1 cellular context compared by ENCODE assay signal in genomic region chr12:45273717-45274271, GRCh38.
TF ChIP-seq lines count a peak whose summit lies in the region.

No MANE protein-coding gene starts in this region.

TF ChIP-seq in A549, 52 proteins besides CTCF, POLR2A, EP300 and RAD21 (continued from another document):
- TF ChIP-seq PBX3 (IDR thresholded peaks at IDR 0.05): no peak
- no peak; a peak in 1 of 5 replicates for TF ChIP-seq JUN (IDR thresholded peaks at IDR 0.05)
- TF ChIP-seq TP53 (CRISPR knock-in tag; IDR thresholded peaks at IDR 0.05): no peak
- TF ChIP-seq HDAC2 (IDR thresholded peaks at IDR 0.05): no peak
- TF ChIP-seq RNF2 (IDR thresholded peaks at IDR 0.05; ENCODE audit: borderline replicate concordance, low read depth): no peak
- no peak for TF ChIP-seq NPAS2 (CRISPR knock-in tag; IDR thresholded peaks at IDR 0.05; ENCODE audit: borderline replicate concordance)
- no peak for TF ChIP-seq MYC (IDR thresholded peaks at IDR 0.05; ENCODE audit: borderline replicate concordance, low read length)
- TF ChIP-seq POLR2AphosphoS2 (conservative IDR thresholded peaks at IDR 0.05; ENCODE audit: low read length): no peak
- peak; percentile 86 for TF ChIP-seq MAX (IDR thresholded peaks at IDR 0.05)
- TF ChIP-seq EHF (CRISPR knock-in tag; IDR thresholded peaks at IDR 0.05): no peak
- TF ChIP-seq KDM5A (IDR thresholded peaks at IDR 0.05): no peak
- no peak for TF ChIP-seq ZC3H11A (IDR thresholded peaks at IDR 0.05)
- TF ChIP-seq REST (IDR thresholded peaks at IDR 0.05): no peak
- peak; percentile 72 for TF ChIP-seq JUNB (IDR thresholded peaks at IDR 0.05)
- TF ChIP-seq BHLHE40 (IDR thresholded peaks at IDR 0.05; ENCODE audit: low read depth, low read length): peak; percentile 12; the same call in 1 of the 2 replicates
- peak; percentile 30; the same call in 1 of the 2 replicates for TF ChIP-seq USF2 (IDR thresholded peaks at IDR 0.05)
